25 cellular contexts compared by ENCODE assay signal in genomic region chr12:120571299-120571698, GRCh38. TPM values are rescaled to one million over a fixed set of nuclear protein-coding genes. Genes with fewer than 3 reads are reported as not detected.
A peak's percentile ranks its signal among the peaks of the same experiment; 100 is the strongest.
DNase-seq lines count a peak whose midpoint lies in the region; ATAC-seq and TF ChIP-seq lines count a peak whose summit lies in the region.
"Had no signal": no experiment of that assay in that cellular context is flagged by ENCODE, and none has a peak within 500 bp of the region (broad histone marks: within the 10 kb centered on the region; RNA-seq: fewer than 3 reads in every experiment).

No MANE protein-coding gene starts in this region.

- H3K27ac Mint-ChIP-seq in GM23338 (no peak overlapping the region), progenitor cell of endocrine pancreas (peak overlapping the region; percentile 21)
- no peak overlapping the region for H3K27ac Mint-ChIP-seq in stimulated activated memory B cell treated with anti-CD40 and anti-IgM and Interleukin-4, amounts not matched to agents 10 μg/mL and 1 μg/mL and 100 μg/mL, for 72 hours
- H3K27ac Mint-ChIP-seq: activated naive CD8-positive, alpha-beta T cell treated with anti-CD3 and anti-CD28 coated beads, Interleukin-2, amount 10 ng/mL, durations not matched to agents 7 days and 5 days had no signal

- no peaks in the 10 kb centered on the region for H3K9me3 ChIP-seq in adrenal gland (replicated peaks in 1 of 3)
- H3K9me3 ChIP-seq: pancreas, thyroid gland had no signal

- H4K20me1 ChIP-seq in GM23338 (replicated peaks; ENCODE audit: insufficient read depth), result peaks cover 21% of the 10 kb centered on the region

- intact Hi-C loops in adrenal gland (cut with DNase I), result no loop called here

- no peaks in the 10 kb centered on the region for H3K9me2 ChIP-seq in GM23338 (ENCODE audit: insufficient read depth)

- H3K27me3 Mint-ChIP-seq in GM23338 (ENCODE audit: insufficient read depth, low read depth, poor library complexity) (peaks cover 1% of the 10 kb centered on the region), progenitor cell of endocrine pancreas (no peaks in the 10 kb centered on the region)
- H3K27me3 Mint-ChIP-seq in stimulated activated memory B cell treated with anti-CD40 and anti-IgM and Interleukin-4, amounts not matched to agents 10 μg/mL and 1 μg/mL and 100 μg/mL, for 72 hours, result no peaks in the 10 kb centered on the region
- H3K27me3 Mint-ChIP-seq: activated naive CD8-positive, alpha-beta T cell treated with anti-CD3 and anti-CD28 coated beads, Interleukin-2, amount 10 ng/mL, durations not matched to agents 7 days and 5 days; brain; stimulated activated naive CD8-positive, alpha-beta T cell treated with anti-CD3 and anti-CD28 coated beads, Interleukin-15, amount 100 ng/mL, for 72 hours had no signal

- H3K4me1 ChIP-seq in GM23338 (ENCODE audit: insufficient read depth) (no peaks in the 10 kb centered on the region), adrenal gland (replicated peaks in 1 of 2) (peaks cover 18 to 41% of the 10 kb centered on the region in 2 donors)
- H3K4me1 ChIP-seq: pancreas, thyroid gland had no signal

- H3K36me3 ChIP-seq in GM23338 (ENCODE audit: insufficient read depth) (peaks cover 80% of the 10 kb centered on the region), adrenal gland (replicated peaks in 1 of 2) (peaks cover 0 to 100% of the 10 kb centered on the region in 2 donors)

- no peaks in the 10 kb centered on the region for H3K9me3 Mint-ChIP-seq in GM23338
- H3K9me3 Mint-ChIP-seq in progenitor cell of endocrine pancreas (ENCODE audit: low read depth), result no peaks in the 10 kb centered on the region
- no peaks in the 10 kb centered on the region for H3K9me3 Mint-ChIP-seq in stimulated activated memory B cell treated with anti-CD40 and anti-IgM and Interleukin-4, amounts not matched to agents 10 μg/mL and 1 μg/mL and 100 μg/mL, for 72 hours
- H3K9me3 Mint-ChIP-seq: activated naive CD8-positive, alpha-beta T cell treated with anti-CD3 and anti-CD28 coated beads, Interleukin-2, amount 10 ng/mL, durations not matched to agents 7 days and 5 days; brain; CD8-positive, alpha-beta memory T cell; natural killer cell; stimulated activated naive CD8-positive, alpha-beta T cell treated with anti-CD3 and anti-CD28 coated beads, Interleukin-15, amount 100 ng/mL, for 72 hours had no signal

- H3K36me3 Mint-ChIP-seq in GM23338 (ENCODE audit: low read depth), result peaks cover 92% of the 10 kb centered on the region
- H3K36me3 Mint-ChIP-seq in progenitor cell of endocrine pancreas (ENCODE audit: insufficient read depth), result peaks cover 28% of the 10 kb centered on the region
- H3K36me3 Mint-ChIP-seq in stimulated activated memory B cell treated with anti-CD40 and anti-IgM and Interleukin-4, amounts not matched to agents 10 μg/mL and 1 μg/mL and 100 μg/mL, for 72 hours, result peaks cover 64% of the 10 kb centered on the region

- H3K4me3 ChIP-seq in GM23338 (no peak overlapping the region), adrenal gland (no peak overlapping the region)
- H3K4me3 ChIP-seq: pancreas, thyroid gland had no signal

- TF ChIP-seq POLR2A in adrenal gland (IDR thresholded peaks at IDR 0.05), result no peak

- no peak for ATAC-seq in GM23338
- ATAC-seq in stimulated activated memory B cell treated with anti-CD40 and anti-IgM and Interleukin-4, amounts not matched to agents 10 μg/mL and 1 μg/mL and 100 μg/mL, for 72 hours, result no peak
- ATAC-seq: natural killer cell; pancreas; Right ventricle myocardium inferior; sciatic nerve; stimulated activated naive CD8-positive, alpha-beta T cell treated with anti-CD3 and anti-CD28 coated beads, Interleukin-15, amount 100 ng/mL, for 72 hours had no signal

- H2AFZ ChIP-seq in GM23338, result no peak overlapping the region

- DNase-seq in GM23338 (ENCODE audit: low spot score), result no peak
- DNase-seq in adrenal gland, result no peak
- DNase-seq in fibroblast of peridontal ligament (ENCODE audit: extremely low read depth), result peak; percentile 25
- DNase-seq in progenitor cell of endocrine pancreas (ENCODE audit: low spot score, unreplicated experiment), result no peak
- DNase-seq in NCI-H1092 (lab: John Stamatoyannopoulos, UW), result no peak
- DNase-seq in AG08395 (ENCODE audit: low spot score), result no peak
- DNase-seq: activated CD4-positive, alpha-beta T cell treated with anti-CD3 and anti-CD28 coated beads, Interleukin-2, amount 50 U/mL, for 4 hours; activated CD4-positive, CD25-positive, alpha-beta regulatory T cell; activated CD8-positive, alpha-beta memory T cell treated with anti-CD3 and anti-CD28 coated beads, Interleukin-2, amount 50 U/mL, for 4 hours; activated naive CD8-positive, alpha-beta T cell treated with anti-CD3 and anti-CD28 coated beads, Interleukin-2, amount 10 ng/mL, durations not matched to agents 7 days and 5 days; CD8-positive, alpha-beta memory T cell; DMS153; GOT3; midbrain; natural killer cell; NCI-H146; NCI-H510A treated with DMSO at 0.1 percent for 48 hours; pancreas; PC-3; stimulated activated naive CD8-positive, alpha-beta T cell treated with anti-CD3 and anti-CD28 coated beads, Interleukin-15, amount 100 ng/mL, for 72 hours; thyroid gland had no signal

- no peak for TF ChIP-seq CTCF in GM23338 (conservative IDR thresholded peaks at IDR 0.05; ENCODE audit: low read depth in 2 of 2)
- no peak for TF ChIP-seq CTCF in adrenal gland (IDR thresholded peaks at IDR 0.05)
- no peak for TF ChIP-seq CTCF in progenitor cell of endocrine pancreas (IDR thresholded peaks at IDR 0.05; ENCODE audit: unreplicated experiment)

- no peaks in the 10 kb centered on the region for H3K27me3 ChIP-seq in GM23338 (ENCODE audit: insufficient read depth)
- no peaks in the 10 kb centered on the region for H3K27me3 ChIP-seq in adrenal gland
- H3K27me3 ChIP-seq: pancreas, thyroid gland had no signal

- H3K4me3 Mint-ChIP-seq in GM23338, result no peak overlapping the region
- H3K4me3 Mint-ChIP-seq in progenitor cell of endocrine pancreas (ENCODE audit: low read depth), result no peak overlapping the region
- H3K4me3 Mint-ChIP-seq in stimulated activated memory B cell treated with anti-CD40 and anti-IgM and Interleukin-4, amounts not matched to agents 10 μg/mL and 1 μg/mL and 100 μg/mL, for 72 hours, result no peak overlapping the region
- H3K4me3 Mint-ChIP-seq: activated naive CD8-positive, alpha-beta T cell treated with anti-CD3 and anti-CD28 coated beads, Interleukin-2, amount 10 ng/mL, durations not matched to agents 7 days and 5 days; brain; CD8-positive, alpha-beta memory T cell; natural killer cell; stimulated activated naive CD8-positive, alpha-beta T cell treated with anti-CD3 and anti-CD28 coated beads, Interleukin-15, amount 100 ng/mL, for 72 hours had no signal

- H3K27ac ChIP-seq in GM23338 (ENCODE audit: low read depth) (peak overlapping the region; percentile 39; the same call in 1 of the 2 replicates), adrenal gland (peak overlapping the region in 4 of 5 donors; percentile 30 to 80 (median 72))
- H3K27ac ChIP-seq: pancreas, thyroid gland had no signal

- no peak overlapping the region for H3K4me2 ChIP-seq in GM23338

- H3K4me1 Mint-ChIP-seq in GM23338 (no peaks in the 10 kb centered on the region), progenitor cell of endocrine pancreas (ENCODE audit: low read depth) (peaks cover 17% of the 10 kb centered on the region)
- no peaks in the 10 kb centered on the region for H3K4me1 Mint-ChIP-seq in stimulated activated memory B cell treated with anti-CD40 and anti-IgM and Interleukin-4, amounts not matched to agents 10 μg/mL and 1 μg/mL and 100 μg/mL, for 72 hours
- H3K4me1 Mint-ChIP-seq: activated naive CD8-positive, alpha-beta T cell treated with anti-CD3 and anti-CD28 coated beads, Interleukin-2, amount 10 ng/mL, durations not matched to agents 7 days and 5 days; brain; CD8-positive, alpha-beta memory T cell; stimulated activated naive CD8-positive, alpha-beta T cell treated with anti-CD3 and anti-CD28 coated beads, Interleukin-15, amount 100 ng/mL, for 72 hours had no signal

- WGBS in adrenal gland, 4 donors, result 45 to 54% (median 50%) methylated on average over 5 of the region's 5 CpGs

- no peaks in the 10 kb centered on the region; the same call in 1 of the 2 replicates for H3K79me2 ChIP-seq in GM23338 (replicated peaks; ENCODE audit: insufficient read depth)

- peaks cover 18% of the 10 kb centered on the region; the same call in 1 of the 2 replicates for H3F3A ChIP-seq in GM23338 (replicated peaks; ENCODE audit: low read depth)

TF ChIP-seq in GM23338, 12 proteins besides CTCF, POLR2A, EP300 and RAD21 (continues in another document):
- TF ChIP-seq POLR2AphosphoS5 (IDR thresholded peaks at IDR 0.05; ENCODE audit: low read depth), result no peak
- TF ChIP-seq EZH2 (IDR thresholded peaks at IDR 0.05; ENCODE audit: low read depth, unreplicated experiment), result no peak
- TF ChIP-seq, protein P1, sequence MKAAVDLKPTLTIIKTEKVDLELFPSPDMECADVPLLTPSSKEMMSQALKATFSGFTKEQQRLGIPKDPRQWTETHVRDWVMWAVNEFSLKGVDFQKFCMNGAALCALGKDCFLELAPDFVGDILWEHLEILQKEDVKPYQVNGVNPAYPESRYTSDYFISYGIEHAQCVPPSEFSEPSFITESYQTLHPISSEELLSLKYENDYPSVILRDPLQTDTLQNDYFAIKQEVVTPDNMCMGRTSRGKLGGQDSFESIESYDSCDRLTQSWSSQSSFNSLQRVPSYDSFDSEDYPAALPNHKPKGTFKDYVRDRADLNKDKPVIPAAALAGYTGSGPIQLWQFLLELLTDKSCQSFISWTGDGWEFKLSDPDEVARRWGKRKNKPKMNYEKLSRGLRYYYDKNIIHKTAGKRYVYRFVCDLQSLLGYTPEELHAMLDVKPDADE (IDR thresholded peaks at IDR 0.05), result no peak
- TF ChIP-seq EZH2phosphoT487 (IDR thresholded peaks at IDR 0.05; ENCODE audit: unreplicated experiment), result no peak
- TF ChIP-seq STAT1 (IDR thresholded peaks at IDR 0.05; ENCODE audit: unreplicated experiment), result no peak

RNA-seq across cellular contexts. Expression of gene POP5, which starts 9.9 kb away (rescaled TPM):
- total RNA-seq in GM23338 (2014; rRNA removed; shearing (Covaris generic)), result 52.4 and 55.6 TPM in 2 replicates
- polyA plus RNA-seq in GM23338 (2016; fragmentation: Nextera tagmentation; extraction: Ambion mirVana), result 131 and 140 TPM in 2 replicates
- total RNA-seq in adrenal gland, result 10 to 100 TPM; 31.4 to 92.4 (median 62.4) TPM
- polyA plus RNA-seq in adrenal gland, result 100 to 1,000 TPM in 2 of 3 donors, 10 to 100 TPM in 1; 69.0 to 158 (median 116) TPM
- 51.6 and 59.7 TPM in 2 replicates for total RNA-seq in progenitor cell of endocrine pancreas

RNA-seq across cellular contexts. Expression of gene RNF10, which starts 37.1 kb away (rescaled TPM):
- 90.4 and 113 TPM in 2 replicates for total RNA-seq in GM23338 (2014; rRNA removed; shearing (Covaris generic))
- polyA plus RNA-seq in GM23338 (2016; fragmentation: Nextera tagmentation; extraction: Ambion mirVana) (149 and 154 TPM in 2 replicates), adrenal gland (100 to 1,000 TPM; 194 to 741 (median 572) TPM)
- total RNA-seq in adrenal gland (100 to 1,000 TPM; 113 to 366 (median 257) TPM), progenitor cell of endocrine pancreas (167 and 171 TPM in 2 replicates)

RNA-seq across cellular contexts. Expression of gene COQ5, which starts 42.3 kb away (rescaled TPM):
- 32.5 and 32.6 TPM in 2 replicates for total RNA-seq in GM23338 (2014; rRNA removed; shearing (Covaris generic))
- 30.7 and 32.4 TPM in 2 replicates for polyA plus RNA-seq in GM23338 (2016; fragmentation: Nextera tagmentation; extraction: Ambion mirVana)
- 10 to 100 TPM; 24.9 to 54.0 (median 34.7) TPM for total RNA-seq in adrenal gland
- polyA plus RNA-seq in adrenal gland, result 10 to 100 TPM; 31.9 to 46.6 (median 34.2) TPM
- total RNA-seq in progenitor cell of endocrine pancreas, result 33.3 and 36.2 TPM in 2 replicates
